In genomic region chr11:69595805-69596665, GRCh38 we compare ENCODE assay signal across 17 cellular contexts. TPM values are rescaled to one million over a fixed set of nuclear protein-coding genes. Genes with fewer than 3 reads are reported as not detected.
A peak's percentile ranks its signal among the peaks of the same experiment; 100 is the strongest.
DNase-seq lines count a peak whose midpoint lies in the region; ATAC-seq, FAIRE-seq and TF ChIP-seq lines count a peak whose summit lies in the region.
"Had no signal": no experiment of that assay in that cellular context is flagged by ENCODE, and none has a peak within 500 bp of the region (broad histone marks: within the 10 kb centered on the region; RNA-seq: fewer than 3 reads in every experiment).

No MANE protein-coding gene starts in this region.

- intact Hi-C loops in IMR-90 (cut with micrococcal nuclease), result no loop called here

- TF ChIP-seq RAD21 in IMR-90 (IDR thresholded peaks at IDR 0.05; ENCODE audit: low read length), result no peak

- peak overlapping the region; percentile 72 for H2AK5ac ChIP-seq in IMR-90 (ENCODE audit: low read depth, low read length)

- no peak overlapping the region for H3K18ac ChIP-seq in IMR-90 (ENCODE audit: low read depth, low read length)

- no peaks in the 10 kb centered on the region for H3K79me1 ChIP-seq in IMR-90 (ENCODE audit: low read depth in 1 of 2, low read length in 2 of 2)

- H3K14ac ChIP-seq in IMR-90 (replicated peaks; ENCODE audit: low read depth, low read length), result no peak overlapping the region; the same call in 1 of the 2 replicates

- H2BK15ac ChIP-seq in IMR-90 (ENCODE audit: low read depth, low read length), result no peak overlapping the region

- H4K20me1 ChIP-seq in IMR-90 (ENCODE audit: insufficient read depth, low read length), result no peaks in the 10 kb centered on the region

- FAIRE-seq in H54 (lab: Jason Lieb, UNC), result no peak
- FAIRE-seq in urothelium cell line (lab: Jason Lieb, UNC), result peak; percentile 93
- FAIRE-seq: A204.1, D721Med, G401.6 had no signal

- no peak overlapping the region for H3K4ac ChIP-seq in IMR-90 (ENCODE audit: low read depth, low read length)

- H3K27me3 ChIP-seq in IMR-90 (ENCODE audit: control insufficient read depth, insufficient read depth, low read length), result no peaks in the 10 kb centered on the region
- H3K27me3 ChIP-seq in endodermal cell (ENCODE audit: control insufficient read depth, insufficient read depth, low read length, poor library complexity, severe bottlenecking), result no peaks in the 10 kb centered on the region

- peaks cover 2% of the 10 kb centered on the region for H3K27me3 Mint-ChIP-seq in endodermal cell (ENCODE audit: insufficient read depth)
- no peaks in the 10 kb centered on the region for H3K27me3 Mint-ChIP-seq in activated T-helper 17 cell treated with anti-CD3 and anti-CD28 coated beads, Interleukin-2, amount 50 U/mL, for 72 hours
- H3K27me3 Mint-ChIP-seq: B cell; CD4-positive, alpha-beta memory T cell had no signal

- H3K4me3 ChIP-seq in IMR-90 (ENCODE audit: insufficient read depth, low read depth, low read length), result no peak overlapping the region
- no peak overlapping the region for H3K4me3 ChIP-seq in endodermal cell (ENCODE audit: low read length)

- H3K9ac ChIP-seq in IMR-90 (ENCODE audit: low read depth, low read length) (no peak overlapping the region), endodermal cell (ENCODE audit: extremely low read depth, low read length, poor library complexity, severe bottlenecking) (no peak overlapping the region)

- H2BK20ac ChIP-seq in IMR-90 (ENCODE audit: low read depth, low read length), result no peak overlapping the region

- in situ Hi-C loops in IMR-90 (cut with MboI; ENCODE audit: low sequenced_read_pairs), result no loop called here

- H2AK9ac ChIP-seq in IMR-90 (replicated peaks; ENCODE audit: low read depth, low read length, poor library complexity), result no peak overlapping the region

- no peak overlapping the region for H4K91ac ChIP-seq in IMR-90 (ENCODE audit: insufficient read depth, low read depth, low read length)

- no peak overlapping the region for H3K4me2 ChIP-seq in IMR-90 (ENCODE audit: low read depth, low read length)

- ATAC-seq in IMR-90 (ENCODE audit: low read depth), result no peak
- ATAC-seq in activated T-helper 17 cell treated with anti-CD3 and anti-CD28 coated beads, Interleukin-2, amount 50 U/mL, for 72 hours (replicated peaks), result no peak

- no peak overlapping the region for H3K56ac ChIP-seq in IMR-90 (ENCODE audit: extremely low read depth, insufficient read depth, low read length)

- H2BK120ac ChIP-seq in IMR-90 (ENCODE audit: low read depth, low read length), result no peak overlapping the region

- DNase-seq in H54 (ENCODE audit: insufficient read length, low spot score) (no peak), IMR-90 (no peak), endodermal cell (peak; percentile 26), urothelium cell line (ENCODE audit: low spot score) (no peak), COLO829 (ENCODE audit: low spot score) (no peak), GM10248 (ENCODE audit: extremely low spot score) (no peak)
- DNase-seq: C1 segment of cervical spinal cord; CD4-positive, alpha-beta memory T cell; COR-L47; DMS153; DMS79 treated with DMSO at 0.1 percent for 48 hours; EL had no signal

- CTCF ChIA-PET in IMR-90 (lab: Yijun Ruan, JAX) (no interaction called here), GM10248 (lab: Yijun Ruan, JAX) (no interaction called here)

- H3K9me1 ChIP-seq in IMR-90 (ENCODE audit: insufficient read depth, low read length), result peaks cover 8% of the 10 kb centered on the region

- H3K9me3 Mint-ChIP-seq in endodermal cell, result no peaks in the 10 kb centered on the region
- H3K9me3 Mint-ChIP-seq in activated T-helper 17 cell treated with anti-CD3 and anti-CD28 coated beads, Interleukin-2, amount 50 U/mL, for 72 hours, result no peaks in the 10 kb centered on the region
- H3K9me3 Mint-ChIP-seq: CD4-positive, alpha-beta memory T cell had no signal

- TF ChIP-seq POLR2A in H54 (IDR thresholded peaks at IDR 0.05; ENCODE audit: low read depth, low read length), result 0 out of 2 replicates have a peak, but pooled peaks have one; percentile 15
- no peak for TF ChIP-seq POLR2A in IMR-90 (IDR thresholded peaks at IDR 0.05; ENCODE audit: low read depth, low read length)

- H3K36me3 Mint-ChIP-seq in endodermal cell (ENCODE audit: low read depth), result no peaks in the 10 kb centered on the region
- no peaks in the 10 kb centered on the region for H3K36me3 Mint-ChIP-seq in activated T-helper 17 cell treated with anti-CD3 and anti-CD28 coated beads, Interleukin-2, amount 50 U/mL, for 72 hours (ENCODE audit: low read depth)
- H3K36me3 Mint-ChIP-seq: CD4-positive, alpha-beta memory T cell had no signal

- no TSS peak for BruUV-seq in IMR-90 (replicated peaks; lab: Mats Ljungman, UMichigan)

- H3K36me3 ChIP-seq in IMR-90 (ENCODE audit: control insufficient read depth, insufficient read depth, low read length) (no peaks in the 10 kb centered on the region), endodermal cell (ENCODE audit: control insufficient read depth, insufficient read depth, low read length) (no peaks in the 10 kb centered on the region)

- H2AFZ ChIP-seq in IMR-90 (replicated peaks; ENCODE audit: low read length, poor library complexity), result no peak overlapping the region

- no peak overlapping the region for H3K27ac Mint-ChIP-seq in endodermal cell
- H3K27ac Mint-ChIP-seq in activated T-helper 17 cell treated with anti-CD3 and anti-CD28 coated beads, Interleukin-2, amount 50 U/mL, for 72 hours, result no peak overlapping the region
- H3K27ac Mint-ChIP-seq: B cell; CD4-positive, alpha-beta memory T cell had no signal

- no peak overlapping the region for H3K27ac ChIP-seq in IMR-90 (ENCODE audit: insufficient read depth, low read length)
- H3K27ac ChIP-seq in endodermal cell (ENCODE audit: low read depth, low read length), result no peak overlapping the region

- TF ChIP-seq CTCF in IMR-90 (conservative IDR thresholded peaks at IDR 0.05; ENCODE audit: low read depth, low read length) (no peak), endodermal cell (conservative IDR thresholded peaks at IDR 0.05) (no peak), GM10248 (IDR thresholded peaks at IDR 0.05; ENCODE audit: control extremely low read depth, extremely low read depth, low read depth, missing control alignments) (no peak)

- H2BK5ac ChIP-seq in IMR-90 (ENCODE audit: low read depth, low read length, poor library complexity, severe bottlenecking), result no peak overlapping the region

- dilution Hi-C loops in IMR-90 (cut with HindIII; ENCODE audit: low sequenced_read_pairs, unreplicated experiment), result no loop called here

- H3K9me3 ChIP-seq in IMR-90 (ENCODE audit: control insufficient read depth, insufficient read depth, low read length) (peaks cover 2% of the 10 kb centered on the region; the same call in 1 of the 2 replicates), endodermal cell (ENCODE audit: control insufficient read depth, low read length) (no peaks in the 10 kb centered on the region)

- no peak overlapping the region for H3K4me3 Mint-ChIP-seq in endodermal cell
- H3K4me3 Mint-ChIP-seq in activated T-helper 17 cell treated with anti-CD3 and anti-CD28 coated beads, Interleukin-2, amount 50 U/mL, for 72 hours, result no peak overlapping the region
- H3K4me3 Mint-ChIP-seq: B cell; CD4-positive, alpha-beta memory T cell had no signal

- H3K4me1 Mint-ChIP-seq in endodermal cell, result no peaks in the 10 kb centered on the region
- no peaks in the 10 kb centered on the region for H3K4me1 Mint-ChIP-seq in activated T-helper 17 cell treated with anti-CD3 and anti-CD28 coated beads, Interleukin-2, amount 50 U/mL, for 72 hours
- H3K4me1 Mint-ChIP-seq: B cell; CD4-positive, alpha-beta memory T cell had no signal

- no peak overlapping the region for H4K5ac ChIP-seq in IMR-90 (ENCODE audit: low read depth, low read length)

- H4K8ac ChIP-seq in IMR-90 (ENCODE audit: low read depth in 2 of 2, low read length in 2 of 2), result no peak overlapping the region

- H3K4me1 ChIP-seq in IMR-90 (ENCODE audit: control insufficient read depth, insufficient read depth, low read length), result no peaks in the 10 kb centered on the region
- H3K4me1 ChIP-seq in endodermal cell (ENCODE audit: control insufficient read depth, insufficient read depth, low read length), result no peaks in the 10 kb centered on the region

- 77% methylated on average over 8 of the region's 18 CpGs; no CpG with 5 or more reads in 1 of the 2 experiments for WGBS in IMR-90 (ENCODE audit: extremely low coverage in 2 of 2, insufficient read length in 1 of 2), 2 experiments
- WGBS in endodermal cell (ENCODE audit: insufficient coverage in 1 of 2, insufficient read length in 1 of 2), 2 experiments, result 68 to 75% methylated on average over 11 to 17 of the region's 18 CpGs

- no peak overlapping the region for H3K23ac ChIP-seq in IMR-90 (ENCODE audit: low read depth, low read length)

- POLR2A ChIA-PET in IMR-90 (lab: Charles Lee; ENCODE audit: unreplicated experiment), result no interaction called here
- POLR2A ChIA-PET in GM10248 (lab: Yijun Ruan, JAX), result no interaction called here

TF ChIP-seq in IMR-90, 13 proteins besides CTCF, POLR2A, EP300 and RAD21:
- TF ChIP-seq NFE2L2 (IDR thresholded peaks at IDR 0.05; ENCODE audit: low read depth, low read length) (no peak), SMC3 (IDR thresholded peaks at IDR 0.05; ENCODE audit: low read depth, low read length) (no peak), RCOR1 (IDR thresholded peaks at IDR 0.05; ENCODE audit: insufficient replicate concordance, low read length) (no peak), MXI1 (IDR thresholded peaks at IDR 0.05; ENCODE audit: borderline replicate concordance, low read depth, low read length) (no peak), RFX5 (IDR thresholded peaks at IDR 0.05; ENCODE audit: low read depth, low read length) (no peak), MAFK (IDR thresholded peaks at IDR 0.05; ENCODE audit: low read depth, low read length) (no peak)

RNA-seq across cellular contexts. Expression of gene CCND1, which starts 44.9 kb away (rescaled TPM):
- total RNA-seq in IMR-90 (2012; rRNA removed) (717 and 748 TPM in 2 replicates), endodermal cell (100 to 1,000 TPM in 1 of 2 donors, 10 to 100 TPM in 1; 65.7 to 214 TPM)
- 481 and 872 TPM in 2 replicates for polyA plus RNA-seq in IMR-90 (2012; rRNA removed)
- polyA plus RNA-seq in IMR-90 (2012; cell fraction: cytosol; rRNA removed), result 498 and 688 TPM in 2 replicates
- 405 and 823 TPM in 2 replicates for polyA plus RNA-seq in IMR-90 (2012; cell fraction: nucleus; rRNA removed; ENCODE audit: low replicate concordance)
- 203 TPM for polyA plus RNA-seq in endodermal cell (2013, experiment 1 of 2)
- 171 TPM for polyA plus RNA-seq in endodermal cell (2013, experiment 2 of 2)
- total RNA-seq in activated T-helper 17 cell treated with anti-CD3 and anti-CD28 coated beads, Interleukin-2, amount 50 U/mL, for 72 hours, result 1 to 10 TPM in 1 of 2 donors, under 1 TPM in 1; 0.82 to 3.7 TPM

Comparison
In these comparisons a context has a peak if more than half of its experiments do, and no peak if none do; other contexts are left out.
1. RNA of gene CCND1, which starts 44.9 kb away (total RNA-seq): 717 to 748 TPM in IMR-90 and 65.7 to 214 TPM in endodermal cell; 0.82 to 3.7 TPM in activated T-helper 17 cell treated with anti-CD3 and anti-CD28 coated beads, Interleukin-2, amount 50 U/mL, for 72 hours; every median in the first group is over 10 times any median in the second.